ENCODE assay signal across 12 cellular contexts in genomic region chr20:62590301-62591121, GRCh38. TPM values are rescaled to one million over a fixed set of nuclear protein-coding genes. Genes with fewer than 3 reads are reported as not detected.
DNase-seq lines count a peak whose midpoint lies in the region; ATAC-seq and TF ChIP-seq lines count a peak whose summit lies in the region.
"Had no signal": no experiment of that assay in that cellular context is flagged by ENCODE, and none has a peak within 500 bp of the region (broad histone marks: within the 10 kb centered on the region; RNA-seq: fewer than 3 reads in every experiment).

No MANE protein-coding gene starts in this region.

- no peaks in the 10 kb centered on the region for H3K36me3 Mint-ChIP-seq in activated CD4-positive, alpha-beta T cell treated with anti-CD3 and anti-CD28 coated beads, Interleukin-2, amount 10 ng/mL, durations not matched to agents 24 days and 14 days (ENCODE audit: low read depth)

- DNase-seq in 8988T (peak; percentile 87), HS-27A (ENCODE audit: low read depth) (peak; percentile 49), astrocyte of the cerebellum (ENCODE audit: low read depth) (peak; percentile 20), iris pigment epithelial cell (ENCODE audit: low read depth) (peak; percentile 60), GM13977 (ENCODE audit: low spot score) (no peak)
- DNase-seq in activated CD8-positive, alpha-beta memory T cell treated with anti-CD3 and anti-CD28 coated beads, Interleukin-2, amount 50 U/mL, for 48 hours = no peak
- no peak for DNase-seq in activated CD4-positive, alpha-beta T cell treated with anti-CD3 and anti-CD28 coated beads, Interleukin-2, amount 10 ng/mL, durations not matched to agents 24 days and 14 days
- DNase-seq: activated naive CD4-positive, alpha-beta T cell treated with Interleukin-2 at 50 U/mL for 16 hours; SIG-M5; stimulated activated CD4-positive, alpha-beta T cell treated with anti-CD3 and anti-CD28 coated beads, Interleukin-15, amount 100 ng/mL, for 24 hours; stimulated activated naive CD4-positive, alpha-beta T cell had no signal

- H3K9me3 Mint-ChIP-seq in activated CD4-positive, alpha-beta T cell treated with anti-CD3 and anti-CD28 coated beads, Interleukin-2, amount 10 ng/mL, durations not matched to agents 24 days and 14 days = no peaks in the 10 kb centered on the region

- H3K4me3 ChIP-seq in astrocyte of the cerebellum (ENCODE audit: low read depth, low read length) = no peak overlapping the region

- H3K27ac Mint-ChIP-seq in activated CD4-positive, alpha-beta T cell treated with anti-CD3 and anti-CD28 coated beads, Interleukin-2, amount 10 ng/mL, durations not matched to agents 24 days and 14 days = no peak overlapping the region

- no peak for ATAC-seq in HG03520 (IDR thresholded peaks at IDR 0.05; ENCODE audit: unreplicated experiment)

- no peak overlapping the region for H3K4me3 Mint-ChIP-seq in activated CD4-positive, alpha-beta T cell treated with anti-CD3 and anti-CD28 coated beads, Interleukin-2, amount 10 ng/mL, durations not matched to agents 24 days and 14 days

- peaks cover 10% of the 10 kb centered on the region for H3K27me3 Mint-ChIP-seq in activated CD4-positive, alpha-beta T cell treated with anti-CD3 and anti-CD28 coated beads, Interleukin-2, amount 10 ng/mL, durations not matched to agents 24 days and 14 days

- intact Hi-C loops in activated CD4-positive, alpha-beta T cell treated with anti-CD3 and anti-CD28 coated beads, Interleukin-2, amount 10 ng/mL, durations not matched to agents 24 days and 14 days (cut with micrococcal nuclease) = no loop called here

- no peak for TF ChIP-seq CTCF in astrocyte of the cerebellum (IDR thresholded peaks at IDR 0.05; ENCODE audit: low read depth, low read length, missing control alignments)
- TF ChIP-seq CTCF in GM13977 (IDR thresholded peaks at IDR 0.05; ENCODE audit: extremely low read depth, insufficient read depth, missing control alignments) = no peak

- in situ Hi-C loops in astrocyte of the cerebellum (cut with HindIII; ENCODE audit: low sequenced_read_pairs) = no loop called here
- in situ Hi-C loops in GM13977 (cut with MboI; ENCODE audit: low pct_unique_long_range_greater_than_20kb, low sequenced_read_pairs, unreplicated experiment) = no loop called here

- peaks cover 2% of the 10 kb centered on the region for H3K4me1 Mint-ChIP-seq in activated CD4-positive, alpha-beta T cell treated with anti-CD3 and anti-CD28 coated beads, Interleukin-2, amount 10 ng/mL, durations not matched to agents 24 days and 14 days

RNA-seq across cellular contexts. Expression of gene SLCO4A1, which starts 51.8 kb away (rescaled TPM):
- total RNA-seq in activated CD4-positive, alpha-beta T cell treated with anti-CD3 and anti-CD28 coated beads, Interleukin-2, amount 10 ng/mL, durations not matched to agents 24 days and 14 days = 57.8 and 67.3 TPM in 2 replicates

Comparison
In these comparisons a context has a peak if more than half of its experiments do, and no peak if none do; other contexts are left out.
1. DNase-seq: peak in 8988T (single experiment), HS-27A (single experiment), astrocyte of the cerebellum (single experiment) and iris pigment epithelial cell (single experiment); none in activated CD8-positive, alpha-beta memory T cell treated with anti-CD3 and anti-CD28 coated beads, Interleukin-2, amount 50 U/mL, for 48 hours (single experiment), activated CD4-positive, alpha-beta T cell treated with anti-CD3 and anti-CD28 coated beads, Interleukin-2, amount 10 ng/mL, durations not matched to agents 24 days and 14 days (single experiment) and GM13977 (single experiment).